Comparison of ENCODE assay signal across 8 cellular contexts in the genomic region with DNA sequence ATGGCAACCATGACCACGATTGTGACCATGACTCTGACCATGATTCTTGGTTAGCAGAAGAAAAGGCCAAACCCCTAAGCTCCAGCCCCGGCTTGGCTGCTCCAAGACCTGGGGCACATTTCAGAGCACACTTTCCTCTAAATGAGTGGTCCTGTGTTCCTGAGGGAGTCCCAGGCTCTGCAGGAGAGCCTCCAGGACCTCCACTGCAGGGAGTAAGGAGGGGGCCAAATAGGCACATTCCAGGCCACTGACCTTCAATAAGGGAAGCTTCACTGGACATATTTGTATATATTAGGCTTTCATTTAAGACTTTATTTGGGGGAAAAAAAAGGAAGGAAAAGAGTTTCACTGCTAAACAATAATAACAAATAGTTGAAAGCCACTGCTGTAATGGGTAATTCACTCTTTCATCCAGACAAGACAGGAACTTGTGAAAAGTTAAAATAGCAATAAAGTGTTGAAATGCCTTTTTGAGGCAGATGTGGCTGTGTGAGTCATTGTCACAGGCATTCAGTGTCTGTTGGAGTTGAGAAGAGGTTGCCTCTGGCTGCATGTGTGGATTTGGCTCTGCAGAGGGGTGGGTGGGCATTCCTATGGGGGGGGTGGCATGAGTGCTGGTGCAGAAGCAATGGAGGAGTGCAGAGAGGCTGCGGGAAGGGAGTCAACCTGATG.
DNase-seq lines count a peak whose midpoint lies in the region; FAIRE-seq and TF ChIP-seq lines count a peak whose summit lies in the region.

No MANE protein-coding gene starts in this region.

- no peak for TF ChIP-seq POLR2A in endothelial cell of umbilical vein (IDR thresholded peaks at IDR 0.05; ENCODE audit: low read depth, low read length)

- no TSS peak for BruUV-seq in endothelial cell of umbilical vein (replicated peaks; lab: Mats Ljungman, UMichigan)

- H3K79me2 ChIP-seq in endothelial cell of umbilical vein (ENCODE audit: control insufficient read depth, insufficient read depth, low read length) (no peaks in the 10 kb centered on the region), osteoblast (ENCODE audit: insufficient read depth, low read length) (no peaks in the 10 kb centered on the region)

- POLR2A ChIA-PET in endothelial cell of umbilical vein (lab: Charles Lee), result no interaction called here

- no peak overlapping the region for H2AFZ ChIP-seq in endothelial cell of umbilical vein (ENCODE audit: low read depth, low read length)
- H2AFZ ChIP-seq in osteoblast (ENCODE audit: low read length), result no peak overlapping the region

- H3K9me3 ChIP-seq in endothelial cell of umbilical vein (replicated peaks; ENCODE audit: control insufficient read depth, insufficient read depth, low read length) (no peaks in the 10 kb centered on the region), osteoblast (ENCODE audit: low read depth, low read length) (peaks cover 11% of the 10 kb centered on the region), HAP-1 (no peaks in the 10 kb centered on the region)
- H3K9me3 ChIP-seq in effector memory CD4-positive, alpha-beta T cell (ENCODE audit: control insufficient read depth, low read length), result peaks cover 7% of the 10 kb centered on the region

- no peaks in the 10 kb centered on the region for H3K9me1 ChIP-seq in endothelial cell of umbilical vein (replicated peaks; ENCODE audit: control insufficient read depth, extremely low read depth, insufficient read depth, low read length)

- dilution Hi-C loops in endothelial cell of umbilical vein (cut with MboI; ENCODE audit: extremely low pct_ligation_motif_present, low sequenced_read_pairs), result no loop called here

- no peak for FAIRE-seq in endothelial cell of umbilical vein (lab: Jason Lieb, UNC)

- in situ Hi-C loops in HAP-1 (cut with MboI; ENCODE audit: low sequenced_read_pairs), result no loop called here

- no peaks in the 10 kb centered on the region for H3K27me3 ChIP-seq in endothelial cell of umbilical vein (ENCODE audit: control insufficient read depth in 2 of 2, insufficient read depth in 2 of 2, low read length in 2 of 2)
- H3K27me3 ChIP-seq in osteoblast (ENCODE audit: insufficient read depth, low read length), result no peaks in the 10 kb centered on the region
- peaks cover 6% of the 10 kb centered on the region for H3K27me3 ChIP-seq in HAP-1 (ENCODE audit: low read depth)
- H3K27me3 ChIP-seq in effector memory CD4-positive, alpha-beta T cell (replicated peaks; ENCODE audit: control insufficient read depth, insufficient read depth, low read length, poor library complexity, severe bottlenecking), result no peaks in the 10 kb centered on the region

- no peak overlapping the region for H3K27ac ChIP-seq in endothelial cell of umbilical vein (ENCODE audit: insufficient read depth, low read depth, low read length)
- peak overlapping the region; percentile 82 for H3K27ac ChIP-seq in osteoblast (ENCODE audit: low read depth, low read length)
- H3K27ac ChIP-seq in effector memory CD4-positive, alpha-beta T cell (ENCODE audit: insufficient read depth, low read length, poor library complexity, severe bottlenecking), result no peak overlapping the region

- H3K36me3 ChIP-seq in endothelial cell of umbilical vein (ENCODE audit: control insufficient read depth in 2 of 2, extremely low read depth in 1 of 2, insufficient read depth in 2 of 2, low read length in 2 of 2), result no peaks in the 10 kb centered on the region
- H3K36me3 ChIP-seq in osteoblast (ENCODE audit: insufficient read depth, low read length), result no peaks in the 10 kb centered on the region
- H3K36me3 ChIP-seq in HAP-1 (replicated peaks), result no peaks in the 10 kb centered on the region
- no peaks in the 10 kb centered on the region for H3K36me3 ChIP-seq in effector memory CD4-positive, alpha-beta T cell (ENCODE audit: control insufficient read depth, insufficient read depth, low read length)

- H4K20me1 ChIP-seq in endothelial cell of umbilical vein (replicated peaks; ENCODE audit: control insufficient read depth, extremely low read depth, insufficient read depth, low read length) (no peaks in the 10 kb centered on the region), osteoblast (ENCODE audit: insufficient read depth, low read length) (no peaks in the 10 kb centered on the region)

- no peak overlapping the region for H3K9ac ChIP-seq in endothelial cell of umbilical vein (replicated peaks; ENCODE audit: extremely low read depth, insufficient read depth, low read length)

- H3K4me1 ChIP-seq in endothelial cell of umbilical vein (ENCODE audit: control insufficient read depth, extremely low read depth, insufficient read depth, low read length), result peaks cover 6% of the 10 kb centered on the region
- peaks cover 39% of the 10 kb centered on the region for H3K4me1 ChIP-seq in osteoblast (ENCODE audit: insufficient read depth, low read length)
- no peaks in the 10 kb centered on the region for H3K4me1 ChIP-seq in HAP-1
- no peaks in the 10 kb centered on the region for H3K4me1 ChIP-seq in effector memory CD4-positive, alpha-beta T cell (ENCODE audit: control insufficient read depth, insufficient read depth, low read length, poor library complexity, severe bottlenecking)

- peak; percentile 80 for DNase-seq in Daoy (ENCODE audit: low read depth)
- DNase-seq in NOMO-1 treated with DMSO at 0.1 percent for 48 hours (lab: John Stamatoyannopoulos, UW; ENCODE audit: unreplicated experiment), result peak; percentile 91
- DNase-seq in endothelial cell of umbilical vein (ENCODE audit: low read depth, low spot score), result no peak
- DNase-seq in osteoblast (ENCODE audit: insufficient read length, low spot score, missing footprints), result peak; percentile 77
- no peak for DNase-seq in cortex of kidney (lab: John Stamatoyannopoulos, UW)
- DNase-seq in stimulated activated naive CD4-positive, alpha-beta T cell (lab: John Stamatoyannopoulos, UW), result no peak
- DNase-seq in HAP-1 (ENCODE audit: low spot score in 2 of 2), result no peak
- no peak for DNase-seq in effector memory CD4-positive, alpha-beta T cell

- H3K4me2 ChIP-seq in endothelial cell of umbilical vein (ENCODE audit: insufficient read depth, low read length) (no peak overlapping the region), osteoblast (ENCODE audit: insufficient read depth, low read length) (peak overlapping the region; percentile 32)

- CTCF ChIA-PET in endothelial cell of umbilical vein (lab: Charles Lee), result interaction anchor here (1.4 kb wide), 1 partner anchor 41 kb away, joined by 5 read pairs; no protein-coding TSS in a partner anchor

- intact Hi-C loops in endothelial cell of umbilical vein (cut with micrococcal nuclease), result no loop called here

- H3K4me3 ChIP-seq in endothelial cell of umbilical vein (replicated peaks in 1 of 3; ENCODE audit: insufficient read depth in 1 of 3, low read depth in 1 of 3, low read length in 3 of 3) (no peak overlapping the region), osteoblast (ENCODE audit: insufficient read depth, low read length) (no peak overlapping the region), HAP-1 (no peak overlapping the region)
- H3K4me3 ChIP-seq in effector memory CD4-positive, alpha-beta T cell (ENCODE audit: insufficient read depth, low read depth, low read length, poor library complexity, severe bottlenecking), result no peak overlapping the region

- TF ChIP-seq CTCF in endothelial cell of umbilical vein (IDR thresholded peaks at IDR 0.05; ENCODE audit: extremely low read depth in 1 of 2, insufficient read depth in 1 of 2, low read depth in 1 of 2, low read length in 2 of 2) (no peak), osteoblast (IDR thresholded peaks at IDR 0.05; ENCODE audit: extremely low read depth, low read depth, low read length) (no peak)

TF ChIP-seq in endothelial cell of umbilical vein, 7 proteins besides CTCF, POLR2A, EP300 and RAD21:
- no peak for TF ChIP-seq GATA2 (IDR thresholded peaks at IDR 0.05; ENCODE audit: insufficient read depth, insufficient read length, low read depth, low read length)
- peak; percentile 19 for TF ChIP-seq FOS (IDR thresholded peaks at IDR 0.05; ENCODE audit: borderline replicate concordance, insufficient read depth, low read length)

Comparison
In these comparisons a context has a peak if more than half of its experiments do, and no peak if none do; other contexts are left out.
1. DNase-seq: peak in Daoy (single experiment), NOMO-1 treated with DMSO at 0.1 percent for 48 hours (single experiment) and osteoblast (single experiment); none in endothelial cell of umbilical vein (single experiment), cortex of kidney (single experiment), stimulated activated naive CD4-positive, alpha-beta T cell (0 of 6), HAP-1 (0 of 2) and effector memory CD4-positive, alpha-beta T cell (0 of 3).